In genomic region chr1:2290171-2290578, GRCh38 we compare ENCODE assay signal across 8 cellular contexts.
DNase-seq lines count a peak whose midpoint lies in the region; ATAC-seq and TF ChIP-seq lines count a peak whose summit lies in the region.

No MANE protein-coding gene starts in this region.

- peak; percentile 64 for DNase-seq in activated CD4-positive, alpha-beta T cell treated with anti-CD3 and anti-CD28 coated beads for 36 hours
- DNase-seq in activated CD4-positive, alpha-beta T cell treated with anti-CD3 and anti-CD28 coated beads for 4 hours, result no peak
- peak; percentile 49 for DNase-seq in LHCN-M2 (ENCODE audit: low read depth)
- DNase-seq in dorsolateral prefrontal cortex, result no peak
- DNase-seq in gastrocnemius medialis, result no peak
- DNase-seq in NCI-H2107 treated with DMSO at 0.1 percent for 48 hours (lab: John Stamatoyannopoulos, UW; ENCODE audit: unreplicated experiment), result no peak

- intact Hi-C loops in activated CD4-positive, alpha-beta T cell treated with anti-CD3 and anti-CD28 coated beads for 36 hours (cut with DNase I, micrococcal nuclease), result loop anchor here (1.0 to 5.0 kb wide), 7 partner anchors 10 to 292 kb away; partner anchors contain the start of gene FAAP20 (in 1 of the 2)
- intact Hi-C loops in dorsolateral prefrontal cortex (cut with DNase I), result no loop called here
- intact Hi-C loops in gastrocnemius medialis (cut with DNase I; ENCODE audit: low total_unique reads), result no loop called here

- no peaks in the 10 kb centered on the region for H3K27me3 Mint-ChIP-seq in activated CD4-positive, alpha-beta T cell treated with anti-CD3 and anti-CD28 coated beads for 36 hours

- peaks cover 37 to 64% of the 10 kb centered on the region in 2 donors for H3K4me1 ChIP-seq in gastrocnemius medialis

- peak overlapping the region in 57 of 59 donors; percentile 10 to 96 (median 84) for H3K27ac ChIP-seq in dorsolateral prefrontal cortex
- H3K27ac ChIP-seq in gastrocnemius medialis, result peak overlapping the region; percentile 56 to 68 (median 62)

- H3K4me3 ChIP-seq in dorsolateral prefrontal cortex (peak overlapping the region in 57 of 59 donors; percentile 12 to 69 (median 45)), gastrocnemius medialis (peak overlapping the region; percentile 27 to 46 (median 42))

- no peaks in the 10 kb centered on the region for H3K9me3 ChIP-seq in gastrocnemius medialis

- peak overlapping the region; percentile 75 for H3K4me3 Mint-ChIP-seq in activated CD4-positive, alpha-beta T cell treated with anti-CD3 and anti-CD28 coated beads for 36 hours

- peak overlapping the region; percentile 95 for H3K27ac Mint-ChIP-seq in activated CD4-positive, alpha-beta T cell treated with anti-CD3 and anti-CD28 coated beads for 36 hours

- POLR2A ChIA-PET in activated CD4-positive, alpha-beta T cell treated with anti-CD3 and anti-CD28 coated beads for 36 hours (lab: Charles Lee), result interaction anchor here (0.6 to 2.0 kb wide), 2 partner anchors 10 to 35 kb away, joined by 3 to 19 read pairs; no protein-coding TSS in a partner anchor

- in situ Hi-C loops in gastrocnemius medialis (cut with MboI; ENCODE audit: low sequenced_read_pairs in 4 of 4), result no loop called here

- TF ChIP-seq CTCF in dorsolateral prefrontal cortex (IDR thresholded peaks at IDR 0.05 in 54 of 56, conservative IDR thresholded peaks at IDR 0.05 in 2 of 56; ENCODE audit: low read depth in 1 of 56, partially characterized antibody in 56 of 56), result no peak
- TF ChIP-seq CTCF in gastrocnemius medialis (IDR thresholded peaks at IDR 0.05 in 4 of 5, conservative IDR thresholded peaks at IDR 0.05 in 1 of 5), result no peak

- peaks cover 9% of the 10 kb centered on the region for H3K36me3 Mint-ChIP-seq in activated CD4-positive, alpha-beta T cell treated with anti-CD3 and anti-CD28 coated beads for 36 hours (ENCODE audit: low read depth)

- peaks cover 82% of the 10 kb centered on the region for H3K4me1 Mint-ChIP-seq in activated CD4-positive, alpha-beta T cell treated with anti-CD3 and anti-CD28 coated beads for 36 hours

- H3K27me3 ChIP-seq in dorsolateral prefrontal cortex (no peaks in the 10 kb centered on the region), gastrocnemius medialis (no peaks in the 10 kb centered on the region)

- H3K36me3 ChIP-seq in gastrocnemius medialis, result no peaks in the 10 kb centered on the region

- H3K9me3 Mint-ChIP-seq in activated CD4-positive, alpha-beta T cell treated with anti-CD3 and anti-CD28 coated beads for 36 hours (ENCODE audit: low read depth), result no peaks in the 10 kb centered on the region

- ATAC-seq in activated CD4-positive, alpha-beta T cell treated with anti-CD3 and anti-CD28 coated beads for 36 hours, result peak; percentile 52
- ATAC-seq in gastrocnemius medialis, result peak in 1 of 2 donors; percentile 21
- no peak for ATAC-seq in GM19397 (IDR thresholded peaks at IDR 0.05; ENCODE audit: unreplicated experiment)
- no peak for ATAC-seq in GM18517 (IDR thresholded peaks at IDR 0.05; ENCODE audit: unreplicated experiment)

- CTCF ChIA-PET in activated CD4-positive, alpha-beta T cell treated with anti-CD3 and anti-CD28 coated beads for 36 hours (lab: Charles Lee), result interaction anchor here (1.0 to 2.6 kb wide), 6 partner anchors 9 to 34 kb away, joined by 3 to 9 read pairs (median 5); no protein-coding TSS in a partner anchor

- no peak for TF ChIP-seq POLR2A in gastrocnemius medialis (IDR thresholded peaks at IDR 0.05)

Comparison
In these comparisons a context has a peak if more than half of its experiments do, and no peak if none do; other contexts are left out.
1. DNase-seq: peak in activated CD4-positive, alpha-beta T cell treated with anti-CD3 and anti-CD28 coated beads for 36 hours (single experiment) and LHCN-M2 (single experiment); none in activated CD4-positive, alpha-beta T cell treated with anti-CD3 and anti-CD28 coated beads for 4 hours (0 of 2), dorsolateral prefrontal cortex (0 of 10), gastrocnemius medialis (0 of 2) and NCI-H2107 treated with DMSO at 0.1 percent for 48 hours (single experiment).
2. intact Hi-C loops: an anchor here in activated CD4-positive, alpha-beta T cell treated with anti-CD3 and anti-CD28 coated beads for 36 hours (1.0 to 5.0 kb wide); none called in dorsolateral prefrontal cortex and gastrocnemius medialis.